Comparison of ENCODE assay signal across 8 cellular contexts in the genomic region with DNA sequence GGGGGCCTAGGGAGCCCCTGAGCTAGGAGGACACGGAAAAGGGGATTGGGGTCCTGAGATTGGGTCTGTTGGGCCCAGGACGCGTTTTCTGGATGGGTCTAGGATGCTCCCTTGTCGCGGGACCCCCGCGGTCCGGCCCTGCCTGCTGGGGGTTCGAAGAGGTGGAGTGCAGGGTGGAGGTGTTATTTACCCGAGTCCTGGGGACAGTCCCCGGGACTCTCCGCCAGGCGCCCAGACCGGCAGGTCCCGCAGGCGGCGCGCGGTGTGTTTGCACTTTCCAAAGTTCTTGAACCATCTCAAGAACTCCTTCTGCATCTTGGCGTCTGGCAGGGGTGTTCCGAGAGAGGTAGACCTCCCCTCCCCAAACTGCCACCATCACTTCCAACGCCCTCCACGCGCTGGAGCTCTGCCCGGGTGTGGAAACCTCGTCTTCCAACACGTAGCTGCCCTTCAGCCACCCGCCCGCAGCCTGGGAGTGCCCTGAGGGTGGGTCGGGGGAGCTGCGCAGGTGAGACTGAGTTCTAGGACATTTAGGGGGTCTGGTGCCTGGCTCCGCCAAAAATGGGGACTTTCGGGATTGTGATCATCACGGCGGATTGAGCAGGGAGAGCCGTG. TPM values are rescaled to one million over a fixed set of nuclear protein-coding genes. Genes with fewer than 3 reads are reported as not detected.
DNase-seq lines count a peak whose midpoint lies in the region; ATAC-seq, FAIRE-seq and TF ChIP-seq lines count a peak whose summit lies in the region.

No MANE protein-coding gene starts in this region.

- H3K4me3 ChIP-seq in GM06990 (replicated peaks; ENCODE audit: low read depth, low read length) (peak overlapping the region; percentile 70), bronchial epithelial cell (ENCODE audit: low read depth, low read length) (peak overlapping the region; percentile 50)

- DNase-seq in GM06990 (ENCODE audit: extremely low read depth, insufficient read length) (peak; percentile 47), bronchial epithelial cell (ENCODE audit: low read depth) (no peak), H4 (ENCODE audit: low spot score) (no peak), pons (ENCODE audit: low spot score) (no peak)

- peak overlapping the region; percentile 84 for H3K27ac Mint-ChIP-seq in stimulated activated memory B cell treated with anti-CD40 and anti-IgM and Interleukin-4, amounts not matched to agents 10 μg/mL and 1 μg/mL and 100 μg/mL, for 72 hours

- ATAC-seq in HG02798 (IDR thresholded peaks at IDR 0.05; ENCODE audit: poor library complexity, unreplicated experiment) (peak; percentile 44), SK-N-SH treated with all-trans-retinoic acid at 6 μM for 48 hours (peak; percentile 1; the same call in 2 of the 3 replicates)
- peak; percentile 78 for ATAC-seq in stimulated activated memory B cell treated with anti-CD40 and anti-IgM and Interleukin-4, amounts not matched to agents 10 μg/mL and 1 μg/mL and 100 μg/mL, for 72 hours

- no peak for FAIRE-seq in bronchial epithelial cell (lab: Jason Lieb, UNC)

- H3K27ac ChIP-seq in layer of hippocampus (ENCODE audit: low read depth, low read length), result peak overlapping the region; percentile 68

- TF ChIP-seq CTCF in GM06990 (IDR thresholded peaks at IDR 0.05; ENCODE audit: insufficient read depth, low read length, poor library complexity, severe bottlenecking), result no peak
- no peak for TF ChIP-seq CTCF in bronchial epithelial cell (IDR thresholded peaks at IDR 0.05; ENCODE audit: insufficient read depth, low read length, severe bottlenecking)

- H3K36me3 ChIP-seq in GM06990 (ENCODE audit: control insufficient read depth, insufficient read depth, low read length) (no peaks in the 10 kb centered on the region), bronchial epithelial cell (ENCODE audit: control insufficient read depth, insufficient read depth, low read length) (peaks cover 8% of the 10 kb centered on the region)

- H3K9me3 Mint-ChIP-seq in stimulated activated memory B cell treated with anti-CD40 and anti-IgM and Interleukin-4, amounts not matched to agents 10 μg/mL and 1 μg/mL and 100 μg/mL, for 72 hours, result no peaks in the 10 kb centered on the region

- H3K27me3 ChIP-seq in GM06990 (replicated peaks; ENCODE audit: control insufficient read depth, insufficient read depth, low read length), result no peaks in the 10 kb centered on the region; the same call in 1 of the 2 replicates
- H3K27me3 ChIP-seq in bronchial epithelial cell (ENCODE audit: control insufficient read depth, insufficient read depth, low read length), result no peaks in the 10 kb centered on the region
- H3K27me3 ChIP-seq in layer of hippocampus (ENCODE audit: control insufficient read depth, insufficient read depth, low read length), result no peaks in the 10 kb centered on the region

- peaks cover 31% of the 10 kb centered on the region for H3K27me3 Mint-ChIP-seq in stimulated activated memory B cell treated with anti-CD40 and anti-IgM and Interleukin-4, amounts not matched to agents 10 μg/mL and 1 μg/mL and 100 μg/mL, for 72 hours

- H3K4me3 Mint-ChIP-seq in stimulated activated memory B cell treated with anti-CD40 and anti-IgM and Interleukin-4, amounts not matched to agents 10 μg/mL and 1 μg/mL and 100 μg/mL, for 72 hours, result peak overlapping the region; percentile 97

- H3K36me3 Mint-ChIP-seq in stimulated activated memory B cell treated with anti-CD40 and anti-IgM and Interleukin-4, amounts not matched to agents 10 μg/mL and 1 μg/mL and 100 μg/mL, for 72 hours, result no peaks in the 10 kb centered on the region

- peaks cover 23% of the 10 kb centered on the region for H3K4me1 Mint-ChIP-seq in stimulated activated memory B cell treated with anti-CD40 and anti-IgM and Interleukin-4, amounts not matched to agents 10 μg/mL and 1 μg/mL and 100 μg/mL, for 72 hours

TF ChIP-seq in SK-N-SH treated with all-trans-retinoic acid at 6 μM for 48 hours, 23 proteins besides CTCF, POLR2A, EP300 and RAD21:
- TF ChIP-seq ZNF70 (CRISPR knock-in tag; IDR thresholded peaks at IDR 0.05) (no peak), ZFP30 (CRISPR knock-in tag; IDR thresholded peaks at IDR 0.05) (no peak), RARB (CRISPR knock-in tag; IDR thresholded peaks at IDR 0.05) (no peak), OSR1 (CRISPR knock-in tag; IDR thresholded peaks at IDR 0.05) (no peak), TOX (CRISPR knock-in tag; IDR thresholded peaks at IDR 0.05; ENCODE audit: borderline replicate concordance) (no peak), CSDC2 (CRISPR knock-in tag; IDR thresholded peaks at IDR 0.05) (no peak), ISL1 (CRISPR knock-in tag; IDR thresholded peaks at IDR 0.05) (no peak), SNAI2 (CRISPR knock-in tag; IDR thresholded peaks at IDR 0.05) (no peak), PPARA (CRISPR knock-in tag; IDR thresholded peaks at IDR 0.05; ENCODE audit: borderline replicate concordance) (no peak), ZFP3 (CRISPR knock-in tag; IDR thresholded peaks at IDR 0.05) (no peak), ZC3H10 (CRISPR knock-in tag; IDR thresholded peaks at IDR 0.05) (no peak), BACH2 (CRISPR knock-in tag; IDR thresholded peaks at IDR 0.05; ENCODE audit: borderline replicate concordance) (no peak)
- TF ChIP-seq, protein P1, sequence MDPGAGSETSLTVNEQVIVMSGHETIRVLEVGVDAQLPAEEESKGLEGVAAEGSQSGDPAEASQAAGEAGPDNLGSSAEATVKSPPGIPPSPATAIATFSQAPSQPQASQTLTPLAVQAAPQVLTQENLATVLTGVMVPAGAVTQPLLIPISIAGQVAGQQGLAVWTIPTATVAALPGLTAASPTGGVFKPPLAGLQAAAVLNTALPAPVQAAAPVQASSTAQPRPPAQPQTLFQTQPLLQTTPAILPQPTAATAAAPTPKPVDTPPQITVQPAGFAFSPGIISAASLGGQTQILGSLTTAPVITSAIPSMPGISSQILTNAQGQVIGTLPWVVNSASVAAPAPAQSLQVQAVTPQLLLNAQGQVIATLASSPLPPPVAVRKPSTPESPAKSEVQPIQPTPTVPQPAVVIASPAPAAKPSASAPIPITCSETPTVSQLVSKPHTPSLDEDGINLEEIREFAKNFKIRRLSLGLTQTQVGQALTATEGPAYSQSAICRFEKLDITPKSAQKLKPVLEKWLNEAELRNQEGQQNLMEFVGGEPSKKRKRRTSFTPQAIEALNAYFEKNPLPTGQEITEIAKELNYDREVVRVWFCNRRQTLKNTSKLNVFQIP (CRISPR knock-in tag; IDR thresholded peaks at IDR 0.05; ENCODE audit: borderline replicate concordance, low read depth), result no peak
- TF ChIP-seq, protein P2, sequence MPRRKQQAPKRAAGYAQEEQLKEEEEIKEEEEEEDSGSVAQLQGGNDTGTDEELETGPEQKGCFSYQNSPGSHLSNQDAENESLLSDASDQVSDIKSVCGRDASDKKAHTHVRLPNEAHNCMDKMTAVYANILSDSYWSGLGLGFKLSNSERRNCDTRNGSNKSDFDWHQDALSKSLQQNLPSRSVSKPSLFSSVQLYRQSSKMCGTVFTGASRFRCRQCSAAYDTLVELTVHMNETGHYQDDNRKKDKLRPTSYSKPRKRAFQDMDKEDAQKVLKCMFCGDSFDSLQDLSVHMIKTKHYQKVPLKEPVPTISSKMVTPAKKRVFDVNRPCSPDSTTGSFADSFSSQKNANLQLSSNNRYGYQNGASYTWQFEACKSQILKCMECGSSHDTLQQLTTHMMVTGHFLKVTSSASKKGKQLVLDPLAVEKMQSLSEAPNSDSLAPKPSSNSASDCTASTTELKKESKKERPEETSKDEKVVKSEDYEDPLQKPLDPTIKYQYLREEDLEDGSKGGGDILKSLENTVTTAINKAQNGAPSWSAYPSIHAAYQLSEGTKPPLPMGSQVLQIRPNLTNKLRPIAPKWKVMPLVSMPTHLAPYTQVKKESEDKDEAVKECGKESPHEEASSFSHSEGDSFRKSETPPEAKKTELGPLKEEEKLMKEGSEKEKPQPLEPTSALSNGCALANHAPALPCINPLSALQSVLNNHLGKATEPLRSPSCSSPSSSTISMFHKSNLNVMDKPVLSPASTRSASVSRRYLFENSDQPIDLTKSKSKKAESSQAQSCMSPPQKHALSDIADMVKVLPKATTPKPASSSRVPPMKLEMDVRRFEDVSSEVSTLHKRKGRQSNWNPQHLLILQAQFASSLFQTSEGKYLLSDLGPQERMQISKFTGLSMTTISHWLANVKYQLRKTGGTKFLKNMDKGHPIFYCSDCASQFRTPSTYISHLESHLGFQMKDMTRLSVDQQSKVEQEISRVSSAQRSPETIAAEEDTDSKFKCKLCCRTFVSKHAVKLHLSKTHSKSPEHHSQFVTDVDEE (CRISPR knock-in tag; IDR thresholded peaks at IDR 0.05), result no peak

RNA-seq across cellular contexts. Expression of a gene that starts 0.6 kb away (rescaled TPM):
- total RNA-seq in bronchial epithelial cell, result 91.5 and 157 TPM in 2 replicates
- 210 and 218 TPM in 2 replicates for total RNA-seq in H4 (2014; rRNA removed; shearing (Covaris generic))

RNA-seq across cellular contexts. Expression of a gene that starts 25.9 kb away (rescaled TPM):
- total RNA-seq in bronchial epithelial cell, result 132 and 150 TPM in 2 replicates
- total RNA-seq in H4 (2014; rRNA removed; shearing (Covaris generic)), result 59.4 and 67.2 TPM in 2 replicates

Comparison
In these comparisons a context has a peak if more than half of its experiments do, and no peak if none do; other contexts are left out.
1. ATAC-seq: peak in every context shown above with its lines; median percentile 78 in stimulated activated memory B cell treated with anti-CD40 and anti-IgM and Interleukin-4, amounts not matched to agents 10 μg/mL and 1 μg/mL and 100 μg/mL, for 72 hours; 44 in HG02798; 1 in SK-N-SH treated with all-trans-retinoic acid at 6 μM for 48 hours.